In genomic region chr16:83312846-83313245, GRCh38 we compare ENCODE assay signal across 6 cellular contexts.
"Had no signal": no experiment of that assay in that cellular context is flagged by ENCODE, and none has a peak within 500 bp of the region (broad histone marks: within the 10 kb centered on the region; RNA-seq: fewer than 3 reads in every experiment).

No MANE protein-coding gene starts in this region.

- H3K27ac Mint-ChIP-seq: GM23338, H9, IgD-negative memory B cell had no signal

- H2AFZ ChIP-seq: GM23338 had no signal

- H3K4me2 ChIP-seq: GM23338 had no signal

- H3K27ac ChIP-seq: HL-60 had no signal

- H3K9me3 Mint-ChIP-seq: GM23338, H9 had no signal

- DNase-seq: H9, HCEC 1CT had no signal

- H3K4me3 ChIP-seq: GM23338 had no signal

- H3K4me3 Mint-ChIP-seq: GM23338, H9, IgD-negative memory B cell had no signal

- ATAC-seq: GM23338, HepG2 had no signal
